1 cellular context compared by ENCODE assay signal in genomic region chr15:78209646-78210348, GRCh38.
TF ChIP-seq lines count a peak whose summit lies in the region.

No MANE protein-coding gene starts in this region.

TF ChIP-seq in HepG2, 621 proteins besides CTCF, POLR2A, EP300 and RAD21:
- no peak for TF ChIP-seq ZFP1 (CRISPR knock-in tag; IDR thresholded peaks at IDR 0.05)
- no peak for TF ChIP-seq ZNF782 (CRISPR knock-in tag; IDR thresholded peaks at IDR 0.05; ENCODE audit: borderline replicate concordance)
- no peak for TF ChIP-seq PHF21A (CRISPR knock-in tag; IDR thresholded peaks at IDR 0.05)
- no peak for TF ChIP-seq KLF9 (CRISPR knock-in tag; IDR thresholded peaks at IDR 0.05; ENCODE audit: low read depth)
- TF ChIP-seq NFYC (CRISPR knock-in tag; IDR thresholded peaks at IDR 0.05): no peak
- TF ChIP-seq PAWR (CRISPR knock-in tag; IDR thresholded peaks at IDR 0.05; ENCODE audit: borderline replicate concordance): no peak
- no peak for TF ChIP-seq RFXAP (CRISPR knock-in tag; IDR thresholded peaks at IDR 0.05; ENCODE audit: borderline replicate concordance)
- no peak for TF ChIP-seq ZNF510 (CRISPR knock-in tag; IDR thresholded peaks at IDR 0.05; ENCODE audit: low read depth)
- TF ChIP-seq NR2C2 (CRISPR knock-in tag; IDR thresholded peaks at IDR 0.05; ENCODE audit: borderline replicate concordance): no peak
- no peak for TF ChIP-seq ZNF678 (CRISPR knock-in tag; IDR thresholded peaks at IDR 0.05)
- TF ChIP-seq CEBPZ (IDR thresholded peaks at IDR 0.05; ENCODE audit: low read length): no peak
- TF ChIP-seq ZNF616 (CRISPR knock-in tag; IDR thresholded peaks at IDR 0.05; ENCODE audit: low read depth): no peak
- no peak for TF ChIP-seq RFX3 (CRISPR knock-in tag; IDR thresholded peaks at IDR 0.05)
- no peak for TF ChIP-seq MZF1 (CRISPR knock-in tag; IDR thresholded peaks at IDR 0.05; ENCODE audit: borderline replicate concordance)
- TF ChIP-seq NPAS2 (CRISPR knock-in tag; IDR thresholded peaks at IDR 0.05; ENCODE audit: borderline replicate concordance): no peak
- TF ChIP-seq HIC2 (CRISPR knock-in tag; IDR thresholded peaks at IDR 0.05; ENCODE audit: low read depth): no peak
- TF ChIP-seq ZNF672 (CRISPR knock-in tag; IDR thresholded peaks at IDR 0.05): no peak
